ENCODE assay signal across 31 cellular contexts in genomic region chr12:131370321-131370720, GRCh38.
"Had no signal": no experiment of that assay in that cellular context is flagged by ENCODE, and none has a peak within 500 bp of the region (broad histone marks: within the 10 kb centered on the region; RNA-seq: fewer than 3 reads in every experiment).

No MANE protein-coding gene starts in this region.

- ATAC-seq: activated CD4-positive, CD25-positive, alpha-beta regulatory T cell treated with anti-CD3 and anti-CD28 coated beads, Interleukin-2, amount 50 U/mL, for 24 hours; activated CD8-positive, alpha-beta memory T cell treated with anti-CD3 and anti-CD28 coated beads, Interleukin-2, amount 10 ng/mL, durations not matched to agents 7 days and 5 days; activated CD8-positive, alpha-beta T cell treated with anti-CD3 and anti-CD28 coated beads, Interleukin-2, amount 10 ng/mL, durations not matched to agents 7 days and 5 days; activated T-cell treated with anti-CD3 and anti-CD28 coated beads, Interleukin-2, amount 50 U/mL, for 4 hours; activated T-helper 17 cell treated with anti-CD3 and anti-CD28 coated beads, Interleukin-2, amount 50 U/mL, for 72 hours; gastroesophageal sphincter; T-helper 17 cell had no signal

- H3K4me1 Mint-ChIP-seq: activated B cell treated with CpG ODN at 0.5 μM for 24 hours; activated CD8-positive, alpha-beta memory T cell treated with anti-CD3 and anti-CD28 coated beads, Interleukin-2, amount 10 ng/mL, durations not matched to agents 7 days and 5 days; activated T-helper 17 cell treated with anti-CD3 and anti-CD28 coated beads, Interleukin-2, amount 50 U/mL, for 72 hours; central memory CD8-positive, alpha-beta T cell had no signal

- H3K9me3 ChIP-seq: esophagus squamous epithelium, gastroesophageal sphincter had no signal

- H3K27ac Mint-ChIP-seq: activated B cell treated with CpG ODN at 0.5 μM for 24 hours; activated CD4-positive, alpha-beta memory T cell treated with anti-CD3 and anti-CD28 coated beads for 36 hours; activated CD8-positive, alpha-beta memory T cell treated with anti-CD3 and anti-CD28 coated beads, Interleukin-2, amount 10 ng/mL, durations not matched to agents 7 days and 5 days; activated CD8-positive, alpha-beta T cell treated with anti-CD3 and anti-CD28 coated beads, Interleukin-2, amount 10 ng/mL, durations not matched to agents 7 days and 5 days; activated naive CD8-positive, alpha-beta T cell; activated T-helper 17 cell treated with anti-CD3 and anti-CD28 coated beads, Interleukin-2, amount 50 U/mL, for 72 hours; dendritic cell treated with granulocyte-macrophage colony-stimulating factor and Interleukin-4, amounts not matched to agents 40 ng/mL and 50 ng/mL, for 4 days; T-helper 17 cell; T-helper 2 cell treated with Interferon-gamma antibody and Interleukin-4, amounts not matched to agents 5 μg/mL and 100 μg/mL, for 36 hours had no signal

- DNase-seq: activated B cell treated with CpG ODN at 0.5 μM for 24 hours; activated CD4-positive, alpha-beta memory T cell treated with anti-CD3 and anti-CD28 coated beads for 36 hours; activated CD4-positive, alpha-beta T cell treated with anti-CD3 and anti-CD28 coated beads for 48 hours; activated CD8-positive, alpha-beta memory T cell treated with anti-CD3 and anti-CD28 coated beads, Interleukin-2, amount 10 ng/mL, durations not matched to agents 7 days and 5 days; activated CD8-positive, alpha-beta memory T cell treated with anti-CD3 and anti-CD28 coated beads, Interleukin-2, amount 50 U/mL, for 4 hours; activated CD8-positive, alpha-beta T cell treated with anti-CD3 and anti-CD28 coated beads, Interleukin-2, amount 10 ng/mL, durations not matched to agents 7 days and 5 days; activated effector memory CD4-positive, alpha-beta T cell treated with Interleukin-2 at 50 U/mL for 16 hours; activated gamma-delta T cell treated with Interleukin-2 at 50 U/mL for 16 hours; activated naive CD4-positive, alpha-beta T cell treated with anti-CD3 and anti-CD28 coated beads, Interleukin-2, amount 50 U/mL, for 16 hours; activated naive CD4-positive, alpha-beta T cell treated with Interleukin-2 at 50 U/mL for 16 hours; activated T-cell treated with anti-CD3 and anti-CD28 coated beads, Interleukin-2, amount 50 U/mL, for 4 hours; amniotic stem cell; anterior cingulate cortex; brain microvascular endothelial cell; effector memory CD4-positive, alpha-beta T cell; erythroblast; esophagus squamous epithelium; foreskin melanocyte; T-helper 1 cell; T-helper 17 cell; T1000; WERI-Rb-1 had no signal

- H3K9me3 Mint-ChIP-seq: activated B cell treated with CpG ODN at 0.5 μM for 24 hours; activated CD4-positive, alpha-beta memory T cell treated with anti-CD3 and anti-CD28 coated beads for 36 hours; activated T-cell treated with anti-CD3 and anti-CD28 coated beads, Interleukin-2, amount 50 U/mL, for 4 hours; activated T-helper 17 cell treated with anti-CD3 and anti-CD28 coated beads, Interleukin-2, amount 50 U/mL, for 72 hours; central memory CD8-positive, alpha-beta T cell; dendritic cell treated with granulocyte-macrophage colony-stimulating factor and Interleukin-4, amounts not matched to agents 40 ng/mL and 50 ng/mL, for 4 days; T-helper 2 cell treated with Interferon-gamma antibody and Interleukin-4, amounts not matched to agents 5 μg/mL and 100 μg/mL, for 36 hours had no signal

- H3K27me3 Mint-ChIP-seq: activated CD4-positive, alpha-beta memory T cell treated with anti-CD3 and anti-CD28 coated beads for 36 hours; activated CD8-positive, alpha-beta memory T cell treated with anti-CD3 and anti-CD28 coated beads, Interleukin-2, amount 10 ng/mL, durations not matched to agents 7 days and 5 days; activated naive CD8-positive, alpha-beta T cell; activated T-helper 17 cell treated with anti-CD3 and anti-CD28 coated beads, Interleukin-2, amount 50 U/mL, for 72 hours had no signal

- H3K27ac ChIP-seq: brain microvascular endothelial cell, coronary artery, dorsolateral prefrontal cortex, gastroesophageal sphincter, WERI-Rb-1 had no signal

- H3K36me3 ChIP-seq: brain microvascular endothelial cell, esophagus squamous epithelium, gastroesophageal sphincter, WERI-Rb-1 had no signal

- H3K27me3 ChIP-seq: brain microvascular endothelial cell had no signal

- H3K36me3 Mint-ChIP-seq: activated CD4-positive, alpha-beta memory T cell treated with anti-CD3 and anti-CD28 coated beads for 36 hours; activated CD8-positive, alpha-beta memory T cell treated with anti-CD3 and anti-CD28 coated beads, Interleukin-2, amount 10 ng/mL, durations not matched to agents 7 days and 5 days; activated naive CD8-positive, alpha-beta T cell had no signal

- H3K4me1 ChIP-seq: gastroesophageal sphincter had no signal

- H3K4me3 ChIP-seq: coronary artery, dorsolateral prefrontal cortex, esophagus squamous epithelium, gastroesophageal sphincter had no signal

- H3K4me3 Mint-ChIP-seq: activated B cell treated with CpG ODN at 0.5 μM for 24 hours; activated CD4-positive, alpha-beta memory T cell treated with anti-CD3 and anti-CD28 coated beads for 36 hours; activated CD8-positive, alpha-beta memory T cell treated with anti-CD3 and anti-CD28 coated beads, Interleukin-2, amount 10 ng/mL, durations not matched to agents 7 days and 5 days; activated CD8-positive, alpha-beta T cell treated with anti-CD3 and anti-CD28 coated beads, Interleukin-2, amount 10 ng/mL, durations not matched to agents 7 days and 5 days; activated naive CD8-positive, alpha-beta T cell; activated T-cell treated with anti-CD3 and anti-CD28 coated beads, Interleukin-2, amount 50 U/mL, for 4 hours; activated T-helper 17 cell treated with anti-CD3 and anti-CD28 coated beads, Interleukin-2, amount 50 U/mL, for 72 hours; central memory CD8-positive, alpha-beta T cell; dendritic cell treated with granulocyte-macrophage colony-stimulating factor and Interleukin-4, amounts not matched to agents 40 ng/mL and 50 ng/mL, for 4 days; T-helper 17 cell; T-helper 2 cell treated with Interferon-gamma antibody and Interleukin-4, amounts not matched to agents 5 μg/mL and 100 μg/mL, for 36 hours had no signal
